Comparison of ENCODE assay signal across 18 cellular contexts in genomic region chr14:106044515-106044914, GRCh38.
A peak's percentile ranks its signal among the peaks of the same experiment; 100 is the strongest.
DNase-seq lines count a peak whose midpoint lies in the region; ATAC-seq and TF ChIP-seq lines count a peak whose summit lies in the region.
"Had no signal": no experiment of that assay in that cellular context is flagged by ENCODE, and none has a peak within 500 bp of the region (broad histone marks: within the 10 kb centered on the region; RNA-seq: fewer than 3 reads in every experiment).

No MANE protein-coding gene starts in this region.

- H3K27me3 ChIP-seq in BLaER1 treated with 17β-estradiol and CSF1 and Interleukin-3, amounts not matched to agents 10 nM and 100 nM, result no peaks in the 10 kb centered on the region
- H3K27me3 ChIP-seq in esophagus muscularis mucosa, result peaks cover 0 to 13% (median 0%) of the 10 kb centered on the region in 4 donors
- H3K27me3 ChIP-seq: MG63 had no signal

- intact Hi-C loops in esophagus muscularis mucosa (cut with DNase I), result no loop called here

- peak overlapping the region in 8 of 11 experiments; percentile 23 to 80 (median 64); a peak in 14 of 22 replicates for H3K4me2 ChIP-seq in BLaER1 treated with 17β-estradiol and CSF1 and Interleukin-3, amounts not matched to agents 10 nM and 100 nM

- peak; percentile 49 for ATAC-seq in GM19324 (IDR thresholded peaks at IDR 0.05; ENCODE audit: low FRiP score, unreplicated experiment)

- peaks cover 68% of the 10 kb centered on the region for H3K9me3 Mint-ChIP-seq in mesothelial cell of epicardium
- H3K9me3 Mint-ChIP-seq: CD14-positive monocyte, T-cell had no signal

- no peaks in the 10 kb centered on the region for H3K36me3 ChIP-seq in BLaER1 treated with 17β-estradiol and CSF1 and Interleukin-3, amounts not matched to agents 10 nM and 100 nM
- H3K36me3 ChIP-seq in esophagus muscularis mucosa, result no peaks in the 10 kb centered on the region
- H3K36me3 ChIP-seq: HAP-1, MG63 had no signal

- TF ChIP-seq EP300 in esophagus muscularis mucosa (IDR thresholded peaks at IDR 0.05), result no peak

- TF ChIP-seq CTCF in GM10266 (IDR thresholded peaks at IDR 0.05; ENCODE audit: control insufficient read depth, insufficient read depth, low read depth, missing control alignments), result no peak
- TF ChIP-seq CTCF in esophagus muscularis mucosa (IDR thresholded peaks at IDR 0.05), result no peak
- TF ChIP-seq CTCF in mesothelial cell of epicardium (IDR thresholded peaks at IDR 0.05; ENCODE audit: unreplicated experiment), result no peak

- H3K4me3 ChIP-seq in BLaER1 treated with 17β-estradiol and CSF1 and Interleukin-3, amounts not matched to agents 10 nM and 100 nM, result no peak overlapping the region
- H3K4me3 ChIP-seq in esophagus muscularis mucosa, result no peak overlapping the region
- H3K4me3 ChIP-seq: GM23248, HAP-1, MG63 had no signal

- H3K4me1 Mint-ChIP-seq in mesothelial cell of epicardium, result no peaks in the 10 kb centered on the region
- H3K4me1 Mint-ChIP-seq: CD14-positive monocyte had no signal

- DNase-seq in GM10266 (ENCODE audit: extremely low spot score), result peak; percentile 8
- DNase-seq in esophagus muscularis mucosa (ENCODE audit: extremely low spot score), result peak; percentile 66
- DNase-seq in mesothelial cell of epicardium (ENCODE audit: low spot score in 2 of 2, unreplicated experiment in 2 of 2), result no peak
- DNase-seq in ureter (ENCODE audit: low spot score), result no peak
- DNase-seq in hepatic stellate cell (ENCODE audit: low spot score), result no peak
- DNase-seq: DMS153, NCI-H1092, NCI-H1436 treated with DMSO at 0.1 percent for 48 hours, NCI-H2029 treated with DMSO at 0.1 percent for 48 hours, NCI-H510A, NCI-H774 had no signal

- no peak overlapping the region for H3K27ac ChIP-seq in BLaER1 treated with 17β-estradiol and CSF1 and Interleukin-3, amounts not matched to agents 10 nM and 100 nM
- H3K27ac ChIP-seq in esophagus muscularis mucosa (replicated peaks in 1 of 4), result no peak overlapping the region
- H3K27ac ChIP-seq: GM23248 had no signal

- no peaks in the 10 kb centered on the region for H4K20me1 ChIP-seq in BLaER1 treated with 17β-estradiol and CSF1 and Interleukin-3, amounts not matched to agents 10 nM and 100 nM

- no peak overlapping the region for H3K27ac Mint-ChIP-seq in mesothelial cell of epicardium
- H3K27ac Mint-ChIP-seq: T-cell had no signal

- H3K36me3 Mint-ChIP-seq in mesothelial cell of epicardium, result peaks cover 1% of the 10 kb centered on the region
- H3K36me3 Mint-ChIP-seq: CD14-positive monocyte, T-cell had no signal

- no peaks in the 10 kb centered on the region for H3K9me3 ChIP-seq in BLaER1 treated with 17β-estradiol and CSF1 and Interleukin-3, amounts not matched to agents 10 nM and 100 nM (replicated peaks in 1 of 11)
- no peaks in the 10 kb centered on the region for H3K9me3 ChIP-seq in esophagus muscularis mucosa
- H3K9me3 ChIP-seq: HAP-1, MG63 had no signal

- H3K9ac ChIP-seq in BLaER1 treated with 17β-estradiol and CSF1 and Interleukin-3, amounts not matched to agents 10 nM and 100 nM, result no peak overlapping the region
- H3K9ac ChIP-seq: GM23248 had no signal

- peaks cover 0 to 22% (median 12%) of the 10 kb centered on the region in 10 experiments; a peak in 13 of 20 replicates for H3K4me1 ChIP-seq in BLaER1 treated with 17β-estradiol and CSF1 and Interleukin-3, amounts not matched to agents 10 nM and 100 nM
- H3K4me1 ChIP-seq in esophagus muscularis mucosa, result no peaks in the 10 kb centered on the region
- H3K4me1 ChIP-seq: HAP-1 had no signal

- WGBS in esophagus muscularis mucosa, result 67% methylated on average over 4 of the region's 4 CpGs

- TF ChIP-seq POLR2A in esophagus muscularis mucosa (IDR thresholded peaks at IDR 0.05; ENCODE audit: low read depth), result no peak

- H3K4me3 Mint-ChIP-seq in mesothelial cell of epicardium, result no peak overlapping the region
- H3K4me3 Mint-ChIP-seq: CD14-positive monocyte, T-cell had no signal

- no peaks in the 10 kb centered on the region for H3K27me3 Mint-ChIP-seq in mesothelial cell of epicardium (ENCODE audit: low read depth)

Comparison
In these comparisons a context has a peak if more than half of its experiments do, and no peak if none do; other contexts are left out.
1. DNase-seq: peak in GM10266 (single experiment) and esophagus muscularis mucosa (single experiment); none in mesothelial cell of epicardium (0 of 2), ureter (single experiment) and hepatic stellate cell (single experiment).